14 cellular contexts compared by ENCODE assay signal in genomic region chr3:97713634-97714033, GRCh38. TPM values are rescaled to one million over a fixed set of nuclear protein-coding genes. Genes with fewer than 3 reads are reported as not detected.
A peak's percentile ranks its signal among the peaks of the same experiment; 100 is the strongest.
DNase-seq lines count a peak whose midpoint lies in the region; ATAC-seq and TF ChIP-seq lines count a peak whose summit lies in the region.
"Had no signal": no experiment of that assay in that cellular context is flagged by ENCODE, and none has a peak within 500 bp of the region (broad histone marks: within the 10 kb centered on the region; RNA-seq: fewer than 3 reads in every experiment).

No MANE protein-coding gene starts in this region.

- peaks cover 5% of the 10 kb centered on the region for H3K36me3 Mint-ChIP-seq in nephron progenitor cell (ENCODE audit: low read depth)
- H3K36me3 Mint-ChIP-seq: CD8-positive, alpha-beta T cell had no signal

- WGBS in psoas muscle, 3 donors = 58 to 70% (median 59%) methylated on average over 1 of the region's 1 CpG

- peak overlapping the region in 4 of 11 experiments; percentile 13 to 57 (median 32); a peak in 3 of 22 replicates for H3K27ac ChIP-seq in BLaER1 treated with 17β-estradiol and CSF1 and Interleukin-3, amounts not matched to agents 10 nM and 100 nM
- H3K27ac ChIP-seq in psoas muscle = no peak overlapping the region

- ATAC-seq in psoas muscle = no peak
- ATAC-seq: CD8-positive, alpha-beta T cell; GM12878 had no signal

- H3K9me3 Mint-ChIP-seq in nephron progenitor cell = peaks cover 12% of the 10 kb centered on the region
- H3K9me3 Mint-ChIP-seq: CD8-positive, alpha-beta T cell had no signal

- H3K4me3 Mint-ChIP-seq in nephron progenitor cell = no peak overlapping the region
- H3K4me3 Mint-ChIP-seq: CD8-positive, alpha-beta T cell had no signal

- peaks cover 20 to 31% (median 27%) of the 10 kb centered on the region in 11 experiments for H3K9me3 ChIP-seq in BLaER1 treated with 17β-estradiol and CSF1 and Interleukin-3, amounts not matched to agents 10 nM and 100 nM (replicated peaks in 1 of 11)
- no peaks in the 10 kb centered on the region for H3K9me3 ChIP-seq in psoas muscle
- H3K9me3 ChIP-seq: HAP-1 had no signal

- peaks cover 15% of the 10 kb centered on the region for H3K4me1 Mint-ChIP-seq in nephron progenitor cell

- no peak overlapping the region for H3K4me3 ChIP-seq in BLaER1 treated with 17β-estradiol and CSF1 and Interleukin-3, amounts not matched to agents 10 nM and 100 nM
- no peak overlapping the region for H3K4me3 ChIP-seq in psoas muscle
- H3K4me3 ChIP-seq: GM12878, HAP-1 had no signal

- no peak overlapping the region for H3K27ac Mint-ChIP-seq in nephron progenitor cell
- H3K27ac Mint-ChIP-seq: CD8-positive, alpha-beta T cell had no signal

- peaks cover 7 to 27% (median 21%) of the 10 kb centered on the region in 10 experiments; a peak in 17 of 20 replicates for H3K4me1 ChIP-seq in BLaER1 treated with 17β-estradiol and CSF1 and Interleukin-3, amounts not matched to agents 10 nM and 100 nM
- H3K4me1 ChIP-seq in psoas muscle = no peaks in the 10 kb centered on the region

- TF ChIP-seq CTCF in nephron progenitor cell (IDR thresholded peaks at IDR 0.05) = no peak
- no peak for TF ChIP-seq CTCF in psoas muscle (IDR thresholded peaks at IDR 0.05)

- no peaks in the 10 kb centered on the region for H3K36me3 ChIP-seq in BLaER1 treated with 17β-estradiol and CSF1 and Interleukin-3, amounts not matched to agents 10 nM and 100 nM
- no peaks in the 10 kb centered on the region for H3K36me3 ChIP-seq in psoas muscle (ENCODE audit: insufficient read depth in 1 of 2, low read depth in 1 of 2)
- H3K36me3 ChIP-seq: HAP-1 had no signal

- no peak overlapping the region for H3K9ac ChIP-seq in BLaER1 treated with 17β-estradiol and CSF1 and Interleukin-3, amounts not matched to agents 10 nM and 100 nM

- no peak for TF ChIP-seq POLR2A in erythroblast (IDR thresholded peaks at IDR 0.05; ENCODE audit: low read length)

- peak overlapping the region in 8 of 11 experiments; percentile 1 to 69 (median 50); a peak in 13 of 22 replicates for H3K4me2 ChIP-seq in BLaER1 treated with 17β-estradiol and CSF1 and Interleukin-3, amounts not matched to agents 10 nM and 100 nM

- peak; percentile 75 for DNase-seq in OCI-M1 (lab: John Stamatoyannopoulos, UW)
- DNase-seq in erythroblast (lab: John Stamatoyannopoulos, UW) = peak; percentile 23 to 43
- no peak for DNase-seq in NCI-H2227 (lab: John Stamatoyannopoulos, UW; ENCODE audit: unreplicated experiment)
- DNase-seq in DMS79 (lab: John Stamatoyannopoulos, UW) = no peak
- DNase-seq in nephron progenitor cell = no peak
- no peak for DNase-seq in psoas muscle
- DNase-seq: ACHN; Calu3; CD8-positive, alpha-beta T cell; DND-41; EL had no signal

- intact Hi-C loops in psoas muscle (cut with DNase I) = no loop called here

- H3K27me3 ChIP-seq in BLaER1 treated with 17β-estradiol and CSF1 and Interleukin-3, amounts not matched to agents 10 nM and 100 nM = no peaks in the 10 kb centered on the region
- H3K27me3 ChIP-seq in psoas muscle (ENCODE audit: insufficient read depth in 3 of 3, low read length in 2 of 3) = no peaks in the 10 kb centered on the region

- H3K27me3 Mint-ChIP-seq in nephron progenitor cell (ENCODE audit: low read depth, poor library complexity) = no peaks in the 10 kb centered on the region

- H4K20me1 ChIP-seq in BLaER1 treated with 17β-estradiol and CSF1 and Interleukin-3, amounts not matched to agents 10 nM and 100 nM = no peaks in the 10 kb centered on the region

RNA-seq across cellular contexts. Expression of gene ARL6, which starts 50.9 kb away (rescaled TPM):
- 1 to 10 TPM; 1.3 to 2.5 (median 1.7) TPM for total RNA-seq in psoas muscle
- polyA plus RNA-seq in psoas muscle = 1 to 10 TPM; 1.1 to 6.2 (median 1.8) TPM

Comparison
In these comparisons a context has a peak if more than half of its experiments do, and no peak if none do; other contexts are left out.
1. DNase-seq: peak in OCI-M1 (single experiment) and erythroblast (2 of 2); none in NCI-H2227 (single experiment), DMS79 (single experiment), nephron progenitor cell (single experiment) and psoas muscle (0 of 2).